ENCODE assay signal across 8 cellular contexts in the genomic region with DNA sequence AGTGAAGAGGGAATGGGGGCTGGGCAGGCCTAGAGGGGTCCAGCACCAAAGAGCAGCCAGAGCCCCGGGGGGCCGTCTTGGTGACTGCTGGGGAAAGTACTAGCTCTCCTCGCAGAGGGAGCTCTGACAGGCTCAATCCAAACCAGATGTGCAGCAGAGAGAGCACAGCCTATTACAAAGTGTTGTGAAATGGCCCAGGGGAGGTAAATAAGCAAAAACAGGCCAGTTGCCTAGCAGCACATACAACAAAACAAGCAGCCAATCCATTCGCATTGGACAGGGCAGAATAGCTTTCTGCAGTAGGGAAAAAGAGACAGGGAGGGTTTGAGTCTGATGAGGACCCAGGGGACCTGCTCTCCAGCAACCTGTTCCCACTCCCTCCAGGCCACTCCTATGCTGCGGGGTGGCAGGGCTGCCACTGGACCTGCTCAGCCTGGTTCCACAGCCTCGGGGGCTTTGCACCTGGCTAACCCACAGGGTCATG.
DNase-seq lines count a peak whose midpoint lies in the region; ATAC-seq lines count a peak whose summit lies in the region.
"Had no signal": no experiment of that assay in that cellular context is flagged by ENCODE, and none has a peak within 500 bp of the region (broad histone marks: within the 10 kb centered on the region; RNA-seq: fewer than 3 reads in every experiment).

No MANE protein-coding gene starts in this region.

- H3K9ac ChIP-seq in subcutaneous abdominal adipose tissue (ENCODE audit: low read length in 5 of 5) = peak overlapping the region in 3 of 5 donors; percentile 0 to 55 (median 23)

- no peak for ATAC-seq in HG03095 (IDR thresholded peaks at IDR 0.05; ENCODE audit: unreplicated experiment)

- DNase-seq in HuH-7 (ENCODE audit: low spot score) (peak; percentile 62), amniotic stem cell (lab: John Stamatoyannopoulos, UW) (peak; percentile 88), iPS-NIHi7 (ENCODE audit: extremely low spot score) (peak; percentile 53), caudate nucleus (lab: John Stamatoyannopoulos, UW) (no peak), NCI-H524 treated with DMSO at 0.1 percent for 48 hours (lab: John Stamatoyannopoulos, UW) (no peak)
- DNase-seq: naive B cell had no signal

- H3K4me3 ChIP-seq in subcutaneous abdominal adipose tissue (ENCODE audit: low read depth in 1 of 5, low read length in 5 of 5) = no peak overlapping the region

- H3K27me3 ChIP-seq in subcutaneous abdominal adipose tissue (ENCODE audit: control insufficient read depth in 5 of 5, insufficient read depth in 4 of 5, low read length in 5 of 5) = no peaks in the 10 kb centered on the region

- no peaks in the 10 kb centered on the region for H3K36me3 ChIP-seq in subcutaneous abdominal adipose tissue (ENCODE audit: control insufficient read depth in 5 of 5, insufficient read depth in 5 of 5, low read length in 5 of 5)

- peaks cover 17 to 39% (median 26%) of the 10 kb centered on the region in 5 donors for H3K4me1 ChIP-seq in subcutaneous abdominal adipose tissue (ENCODE audit: control insufficient read depth in 5 of 5, insufficient read depth in 5 of 5, low read length in 5 of 5)

- no peaks in the 10 kb centered on the region for H3K9me3 ChIP-seq in subcutaneous abdominal adipose tissue (ENCODE audit: control insufficient read depth in 5 of 5, low read length in 5 of 5)

- H3K27ac ChIP-seq in subcutaneous abdominal adipose tissue (ENCODE audit: low read depth, low read length) = peak overlapping the region; percentile 89
- H3K27ac ChIP-seq in caudate nucleus (ENCODE audit: low read depth, low read length) = no peak overlapping the region

Comparison
In these comparisons a context has a peak if more than half of its experiments do, and no peak if none do; other contexts are left out.
1. DNase-seq: peak in HuH-7 (single experiment), amniotic stem cell (single experiment) and iPS-NIHi7 (single experiment); none in caudate nucleus (0 of 61) and NCI-H524 treated with DMSO at 0.1 percent for 48 hours (single experiment).